In genomic region chr13:93947651-93948050, GRCh38 we compare ENCODE assay signal across 8 cellular contexts.
"Had no signal": no experiment of that assay in that cellular context is flagged by ENCODE, and none has a peak within 500 bp of the region (broad histone marks: within the 10 kb centered on the region; RNA-seq: fewer than 3 reads in every experiment).

No MANE protein-coding gene starts in this region.

- DNase-seq: GM23248, GOT3, H7, KBM-7 had no signal

- ATAC-seq: HCT116, HepG2 had no signal

- H3K27ac ChIP-seq: GM23248, HL-60 had no signal

- H3K9ac ChIP-seq: GM23248 had no signal

- H3K4me3 ChIP-seq: GM23248, HAP-1 had no signal

- H3K36me3 ChIP-seq: HAP-1 had no signal

- H2AFZ ChIP-seq: GM23248 had no signal

- H3K4me1 ChIP-seq: HAP-1 had no signal

- H3K9me3 ChIP-seq: HAP-1 had no signal
